Comparison of ENCODE assay signal across 3 cellular contexts in the genomic region with DNA sequence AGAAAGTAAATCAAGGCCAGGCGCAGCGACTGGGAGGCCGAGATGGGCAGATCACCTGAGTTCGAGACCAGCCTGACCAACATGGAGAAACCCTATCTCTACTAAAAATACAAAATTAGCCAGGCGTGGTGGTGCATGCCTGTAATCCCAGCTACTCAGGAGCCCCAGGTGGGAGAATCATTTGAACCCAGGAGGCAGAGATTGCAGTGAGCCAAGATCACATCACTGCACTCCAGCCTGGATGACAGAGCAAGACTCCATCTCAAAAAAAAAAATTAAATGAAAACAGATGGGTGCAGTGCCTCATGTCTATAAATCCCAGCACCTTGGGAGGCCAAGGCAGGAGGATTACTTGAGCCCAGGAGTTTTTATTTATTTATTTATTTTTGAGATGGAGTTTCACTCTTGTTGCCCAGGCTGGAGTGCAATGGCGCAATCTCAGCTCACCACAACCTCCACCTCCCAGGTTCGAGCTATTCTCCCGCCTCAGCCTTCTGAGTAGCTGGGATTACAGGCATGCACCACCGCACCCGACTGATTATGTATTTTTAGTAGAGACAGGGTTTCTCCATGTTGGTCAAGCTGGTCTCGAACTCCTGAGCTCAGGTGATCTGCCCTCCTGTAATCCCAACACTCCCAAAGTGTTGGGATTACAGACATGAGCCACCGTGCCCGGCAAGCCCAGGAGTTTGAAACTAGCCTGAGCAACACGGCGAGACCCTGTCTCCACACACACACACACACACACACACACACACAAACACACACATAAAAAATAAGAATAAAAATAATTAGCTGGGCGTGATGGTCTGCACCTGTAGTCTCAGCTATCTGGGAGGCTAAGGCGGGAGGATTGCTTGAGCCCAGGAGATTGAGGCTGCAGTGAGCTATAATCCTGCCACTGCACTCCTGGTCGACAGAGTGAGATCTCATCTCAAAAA.
TF ChIP-seq lines count a peak whose summit lies in the region.
"Not testable (repeated sequence)": the region's sequence is repeated elsewhere in the genome, so short reads cannot be mapped to it uniquely, and the experiment has no call there.

No MANE protein-coding gene starts in this region.

TF ChIP-seq in HEK293, 187 proteins besides CTCF, POLR2A, EP300 and RAD21:
- TF ChIP-seq GLIS1 (tag by site-specific recombination; IDR thresholded peaks at IDR 0.05) = peak; percentile 63

TF ChIP-seq in HEK293T, 16 proteins besides CTCF, POLR2A, EP300 and RAD21:
- TF ChIP-seq ZNF384 (IDR thresholded peaks at IDR 0.05) = 0 out of 2 replicates have a peak, but pooled peaks have one; percentile 12
TF ChIP-seq in HEK293T: peak in this region for 1; not testable (repeated sequence) for 15.

TF ChIP-seq in K562, 482 proteins besides CTCF, POLR2A, EP300 and RAD21:
- TF ChIP-seq, protein P1, sequence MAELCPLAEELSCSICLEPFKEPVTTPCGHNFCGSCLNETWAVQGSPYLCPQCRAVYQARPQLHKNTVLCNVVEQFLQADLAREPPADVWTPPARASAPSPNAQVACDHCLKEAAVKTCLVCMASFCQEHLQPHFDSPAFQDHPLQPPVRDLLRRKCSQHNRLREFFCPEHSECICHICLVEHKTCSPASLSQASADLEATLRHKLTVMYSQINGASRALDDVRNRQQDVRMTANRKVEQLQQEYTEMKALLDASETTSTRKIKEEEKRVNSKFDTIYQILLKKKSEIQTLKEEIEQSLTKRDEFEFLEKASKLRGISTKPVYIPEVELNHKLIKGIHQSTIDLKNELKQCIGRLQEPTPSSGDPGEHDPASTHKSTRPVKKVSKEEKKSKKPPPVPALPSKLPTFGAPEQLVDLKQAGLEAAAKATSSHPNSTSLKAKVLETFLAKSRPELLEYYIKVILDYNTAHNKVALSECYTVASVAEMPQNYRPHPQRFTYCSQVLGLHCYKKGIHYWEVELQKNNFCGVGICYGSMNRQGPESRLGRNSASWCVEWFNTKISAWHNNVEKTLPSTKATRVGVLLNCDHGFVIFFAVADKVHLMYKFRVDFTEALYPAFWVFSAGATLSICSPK (IDR thresholded peaks at IDR 0.05; ENCODE audit: borderline replicate concordance) = 0 out of 2 replicates have a peak, but pooled peaks have one; percentile 72
- TF ChIP-seq HLTF (IDR thresholded peaks at IDR 0.05) (0 out of 2 replicates have a peak, but pooled peaks have one; percentile 54), CEBPG (CRISPR knock-in tag; IDR thresholded peaks at IDR 0.05) (peak; percentile 63), CEBPG (tag; conservative IDR thresholded peaks at IDR 0.05 in 1 of 2, IDR thresholded peaks at IDR 0.05 in 1 of 2) (peak in 1 of 2 experiments; percentile 75; a peak in 3 of 4 replicates), SMARCA5 (IDR thresholded peaks at IDR 0.05) (peak; percentile 21; the same call in 1 of the 2 replicates), NCOA4 (IDR thresholded peaks at IDR 0.05; ENCODE audit: partially characterized antibody) (peak; percentile 18), PHB2 (IDR thresholded peaks at IDR 0.05; ENCODE audit: low read depth) (0 out of 2 replicates have a peak, but pooled peaks have one; percentile 48), NR4A1 (CRISPR knock-in tag; IDR thresholded peaks at IDR 0.05) (peak; percentile 73; the same call in 1 of the 2 replicates), NR1H2 (CRISPR knock-in tag; IDR thresholded peaks at IDR 0.05) (0 out of 2 replicates have a peak, but pooled peaks have one; percentile 31), HCFC1 (IDR thresholded peaks at IDR 0.05; ENCODE audit: low read depth, low read length) (0 out of 2 replicates have a peak, but pooled peaks have one; percentile 7), JUN (CRISPR knock-in tag; IDR thresholded peaks at IDR 0.05; ENCODE audit: borderline replicate concordance) (0 out of 2 replicates have a peak, but pooled peaks have one; percentile 49), KDM1A (IDR thresholded peaks at IDR 0.05) (peak; percentile 78 to 83), HDAC2 (IDR thresholded peaks at IDR 0.05) (peak; percentile 19; the same call in 1 of the 2 replicates), EHMT2 (IDR thresholded peaks at IDR 0.05) (peak; percentile 22; the same call in 1 of the 2 replicates), LARP7 (IDR thresholded peaks at IDR 0.05) (peak; percentile 70; the same call in 1 of the 2 replicates), STAG1 (CRISPR knock-in tag; IDR thresholded peaks at IDR 0.05; ENCODE audit: borderline replicate concordance) (0 out of 2 replicates have a peak, but pooled peaks have one; percentile 23), ARHGAP35 (IDR thresholded peaks at IDR 0.05; ENCODE audit: partially characterized antibody) (peak; percentile 39), FOXA3 (CRISPR knock-in tag; conservative IDR thresholded peaks at IDR 0.05 in 1 of 2, IDR thresholded peaks at IDR 0.05 in 1 of 2) (peak in 1 of 2 experiments; percentile 37; a peak in 1 of 4 replicates), CEBPB (tag; IDR thresholded peaks at IDR 0.05) (peak; percentile 85), CBFA2T3 (IDR thresholded peaks at IDR 0.05) (peak; percentile 34), HDAC1 (IDR thresholded peaks at IDR 0.05) (0 out of 4 replicates have a peak, but pooled peaks of 1 of the 2 experiments have one; percentile 23), ZNF143 (CRISPR knock-in tag; IDR thresholded peaks at IDR 0.05) (peak; percentile 35; the same call in 1 of the 2 replicates), ELF4 (CRISPR knock-in tag; IDR thresholded peaks at IDR 0.05) (0 out of 2 replicates have a peak, but pooled peaks have one; percentile 38)
- not testable (repeated sequence) for TF ChIP-seq NR4A1 (tag; IDR thresholded peaks at IDR 0.05); JUN (IDR thresholded peaks at IDR 0.05; ENCODE audit: borderline replicate concordance, low read depth, low read length)
- TF ChIP-seq, protein P2, sequence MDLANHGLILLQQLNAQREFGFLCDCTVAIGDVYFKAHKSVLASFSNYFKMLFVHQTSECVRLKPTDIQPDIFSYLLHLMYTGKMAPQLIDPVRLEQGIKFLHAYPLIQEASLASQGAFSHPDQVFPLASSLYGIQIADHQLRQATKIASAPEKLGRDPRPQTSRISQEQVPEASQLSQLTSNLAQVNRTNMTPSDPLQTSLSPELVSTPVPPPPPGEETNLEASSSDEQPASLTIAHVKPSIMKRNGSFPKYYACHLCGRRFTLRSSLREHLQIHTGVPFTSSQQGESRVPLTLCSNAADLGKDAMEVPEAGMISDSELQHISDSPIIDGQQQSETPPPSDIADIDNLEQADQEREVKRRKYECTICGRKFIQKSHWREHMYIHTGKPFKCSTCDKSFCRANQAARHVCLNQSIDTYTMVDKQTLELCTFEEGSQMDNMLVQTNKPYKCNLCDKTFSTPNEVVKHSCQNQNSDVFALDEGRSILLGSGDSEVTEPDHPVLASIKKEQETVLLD (IDR thresholded peaks at IDR 0.05) = 0 out of 2 replicates have a peak, but pooled peaks have one; percentile 16
- TF ChIP-seq, protein P3, sequence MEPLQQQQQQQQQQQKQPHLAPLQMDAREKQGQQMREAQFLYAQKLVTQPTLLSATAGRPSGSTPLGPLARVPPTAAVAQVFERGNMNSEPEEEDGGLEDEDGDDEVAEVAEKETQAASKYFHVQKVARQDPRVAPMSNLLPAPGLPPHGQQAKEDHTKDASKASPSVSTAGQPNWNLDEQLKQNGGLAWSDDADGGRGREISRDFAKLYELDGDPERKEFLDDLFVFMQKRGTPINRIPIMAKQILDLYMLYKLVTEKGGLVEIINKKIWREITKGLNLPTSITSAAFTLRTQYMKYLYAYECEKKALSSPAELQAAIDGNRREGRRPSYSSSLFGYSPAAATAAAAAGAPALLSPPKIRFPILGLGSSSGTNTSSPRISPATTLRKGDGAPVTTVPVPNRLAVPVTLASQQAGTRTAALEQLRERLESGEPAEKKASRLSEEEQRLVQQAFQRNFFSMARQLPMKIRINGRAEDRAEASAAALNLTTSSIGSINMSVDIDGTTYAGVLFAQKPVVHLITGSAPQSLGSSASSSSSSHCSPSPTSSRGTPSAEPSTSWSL (CRISPR knock-in tag; IDR thresholded peaks at IDR 0.05; ENCODE audit: borderline replicate concordance) = 0 out of 2 replicates have a peak, but pooled peaks have one; percentile 41
TF ChIP-seq in K562: peak in this region for 24; not testable (repeated sequence) for 458.
